ENCODE assay signal across 14 cellular contexts in genomic region chr19:33499248-33499647, GRCh38. TPM values are rescaled to one million over a fixed set of nuclear protein-coding genes. Genes with fewer than 3 reads are reported as not detected.
DNase-seq lines count a peak whose midpoint lies in the region; ATAC-seq and TF ChIP-seq lines count a peak whose summit lies in the region.
"Had no signal": no experiment of that assay in that cellular context is flagged by ENCODE, and none has a peak within 500 bp of the region (broad histone marks: within the 10 kb centered on the region; RNA-seq: fewer than 3 reads in every experiment).

No MANE protein-coding gene starts in this region.

- H3K27me3 ChIP-seq in RWPE2 (ENCODE audit: insufficient read depth, poor library complexity, severe bottlenecking) (no peaks in the 10 kb centered on the region), upper lobe of right lung (no peaks in the 10 kb centered on the region)
- H3K27me3 ChIP-seq: BE2C had no signal

- H3K4me1 Mint-ChIP-seq in glutamatergic neuron (ENCODE audit: low read depth, unreplicated experiment) = peaks cover 48% of the 10 kb centered on the region
- H3K4me1 Mint-ChIP-seq in neural crest cell = peaks cover 16% of the 10 kb centered on the region
- no peaks in the 10 kb centered on the region for H3K4me1 Mint-ChIP-seq in activated T-cell treated with anti-CD3 and anti-CD28 coated beads, Interleukin-2, amount 50 U/mL, for 72 hours (ENCODE audit: low read depth)

- H3K27ac Mint-ChIP-seq in glutamatergic neuron (ENCODE audit: unreplicated experiment) (no peak overlapping the region), neural crest cell (ENCODE audit: unreplicated experiment) (peak overlapping the region; percentile 93)
- H3K27ac Mint-ChIP-seq in activated T-cell treated with anti-CD3 and anti-CD28 coated beads, Interleukin-2, amount 50 U/mL, for 72 hours = no peak overlapping the region
- H3K27ac Mint-ChIP-seq: CD4-positive, alpha-beta memory T cell had no signal

- intact Hi-C loops in upper lobe of right lung (cut with DNase I) = no loop called here

- H3K36me3 ChIP-seq in RWPE2 (ENCODE audit: low read depth) (no peaks in the 10 kb centered on the region), upper lobe of right lung (peaks cover 18% of the 10 kb centered on the region)

- no peaks in the 10 kb centered on the region for H3K9me3 ChIP-seq in RWPE2 (ENCODE audit: severe bottlenecking)
- no peaks in the 10 kb centered on the region for H3K9me3 ChIP-seq in upper lobe of right lung
- H3K9me3 ChIP-seq: BE2C had no signal

- H3K4me3 Mint-ChIP-seq in glutamatergic neuron (ENCODE audit: unreplicated experiment) (peak overlapping the region; percentile 52), neural crest cell (no peak overlapping the region)
- H3K4me3 Mint-ChIP-seq in activated T-cell treated with anti-CD3 and anti-CD28 coated beads, Interleukin-2, amount 50 U/mL, for 72 hours = no peak overlapping the region
- H3K4me3 Mint-ChIP-seq: CD4-positive, alpha-beta memory T cell had no signal

- H3K4me3 ChIP-seq in RWPE2 (ENCODE audit: severe bottlenecking) (no peak overlapping the region), upper lobe of right lung (no peak overlapping the region)
- H3K4me3 ChIP-seq: GM12878, GM23248 had no signal

- peak; percentile 18 for DNase-seq in RWPE2 (ENCODE audit: low spot score)
- DNase-seq in glutamatergic neuron = no peak
- no peak for DNase-seq in neural crest cell (ENCODE audit: low read depth, low spot score)
- DNase-seq in upper lobe of right lung = no peak
- no peak for DNase-seq in activated naive CD4-positive, alpha-beta T cell treated with Interleukin-2 at 50 U/mL for 16 hours
- DNase-seq in NK-92 treated with Interleukin-12 subunit alpha and Interleukin-12 subunit beta, amount 100 ng/mL, for 24 hours (lab: John Stamatoyannopoulos, UW) = no peak
- DNase-seq in activated T-cell treated with anti-CD3 and anti-CD28 coated beads, Interleukin-2, amount 50 U/mL, for 72 hours = no peak
- DNase-seq: BE2C; CD4-positive, alpha-beta memory T cell; DMS79; GM23248 had no signal

- peaks cover 4% of the 10 kb centered on the region for H3K36me3 Mint-ChIP-seq in glutamatergic neuron (ENCODE audit: unreplicated experiment)
- no peaks in the 10 kb centered on the region for H3K36me3 Mint-ChIP-seq in neural crest cell (ENCODE audit: low read depth)
- H3K36me3 Mint-ChIP-seq in activated T-cell treated with anti-CD3 and anti-CD28 coated beads, Interleukin-2, amount 50 U/mL, for 72 hours (ENCODE audit: insufficient read depth in 2 of 2) = no peaks in the 10 kb centered on the region

- ATAC-seq in RWPE2 (ENCODE audit: low read depth) (no peak), upper lobe of right lung (peak; percentile 8)
- ATAC-seq in activated T-cell treated with anti-CD3 and anti-CD28 coated beads, Interleukin-2, amount 50 U/mL, for 72 hours (replicated peaks in 1 of 2) = no peak
- ATAC-seq: GM12878, HCT116 had no signal

- H3K4me1 ChIP-seq in RWPE2 (ENCODE audit: insufficient read depth, poor library complexity, severe bottlenecking) = no peaks in the 10 kb centered on the region
- H3K4me1 ChIP-seq in upper lobe of right lung = no peaks in the 10 kb centered on the region

- H3K9me3 Mint-ChIP-seq in glutamatergic neuron (ENCODE audit: unreplicated experiment) (peaks cover 20% of the 10 kb centered on the region), neural crest cell (no peaks in the 10 kb centered on the region)
- no peaks in the 10 kb centered on the region for H3K9me3 Mint-ChIP-seq in activated T-cell treated with anti-CD3 and anti-CD28 coated beads, Interleukin-2, amount 50 U/mL, for 72 hours

- H3K27me3 Mint-ChIP-seq in glutamatergic neuron (ENCODE audit: unreplicated experiment) (peaks cover 11% of the 10 kb centered on the region), neural crest cell (ENCODE audit: low read depth) (no peaks in the 10 kb centered on the region)
- H3K27me3 Mint-ChIP-seq in activated T-cell treated with anti-CD3 and anti-CD28 coated beads, Interleukin-2, amount 50 U/mL, for 72 hours (ENCODE audit: low read depth) = no peaks in the 10 kb centered on the region
- H3K27me3 Mint-ChIP-seq: CD4-positive, alpha-beta memory T cell had no signal

- TF ChIP-seq CTCF in RWPE2 (IDR thresholded peaks at IDR 0.05; ENCODE audit: poor library complexity, severe bottlenecking) (no peak), glutamatergic neuron (IDR thresholded peaks at IDR 0.05; ENCODE audit: partially characterized antibody, unreplicated experiment) (no peak), neural crest cell (conservative IDR thresholded peaks at IDR 0.05) (no peak), upper lobe of right lung (IDR thresholded peaks at IDR 0.05) (no peak)

- H3K27ac ChIP-seq in RWPE2 (ENCODE audit: poor library complexity, severe bottlenecking) (no peak overlapping the region), upper lobe of right lung (no peak overlapping the region)
- H3K27ac ChIP-seq: C4-2B, GM23248 had no signal

RNA-seq across cellular contexts. Expression of gene PEPD, which starts 22.3 kb away (rescaled TPM):
- total RNA-seq in glutamatergic neuron (ENCODE audit: unreplicated experiment) = 93.3 TPM
- 39.0 and 43.7 TPM in 2 replicates for total RNA-seq in neural crest cell
- total RNA-seq in upper lobe of right lung = 78.4 TPM
- total RNA-seq in activated T-cell treated with anti-CD3 and anti-CD28 coated beads, Interleukin-2, amount 50 U/mL, for 72 hours = 10 to 100 TPM; 19.8 to 21.1 TPM
